ENCODE assay signal across 21 cellular contexts in genomic region chr1:23274134-23274505, GRCh38. TPM values are rescaled to one million over a fixed set of nuclear protein-coding genes. Genes with fewer than 3 reads are reported as not detected.
A peak's percentile ranks its signal among the peaks of the same experiment; 100 is the strongest.
DNase-seq lines count a peak whose midpoint lies in the region; ATAC-seq, FAIRE-seq and TF ChIP-seq lines count a peak whose summit lies in the region.
"Had no signal": no experiment of that assay in that cellular context is flagged by ENCODE, and none has a peak within 500 bp of the region (broad histone marks: within the 10 kb centered on the region; RNA-seq: fewer than 3 reads in every experiment).

No MANE protein-coding gene starts in this region.

- peaks cover 8% of the 10 kb centered on the region for H3K9me1 ChIP-seq in IMR-90 (ENCODE audit: insufficient read depth, low read length)

- H2AFZ ChIP-seq in IMR-90 (replicated peaks; ENCODE audit: low read length, poor library complexity): no peak overlapping the region

- peak overlapping the region; percentile 75 for H3K27ac Mint-ChIP-seq in chondrocyte (ENCODE audit: unreplicated experiment)
- peak overlapping the region; percentile 88 for H3K27ac Mint-ChIP-seq in osteocyte (ENCODE audit: unreplicated experiment)
- H3K27ac Mint-ChIP-seq in activated T-cell treated with anti-CD3 and anti-CD28 coated beads, Interleukin-2, amount 50 U/mL, for 24 hours: no peak overlapping the region
- H3K27ac Mint-ChIP-seq: CD8-positive, alpha-beta T cell had no signal

- H3K36me3 Mint-ChIP-seq in chondrocyte (ENCODE audit: low read depth) (peaks cover 2% of the 10 kb centered on the region), osteocyte (ENCODE audit: unreplicated experiment) (peaks cover 5% of the 10 kb centered on the region)
- peaks cover 3% of the 10 kb centered on the region for H3K36me3 Mint-ChIP-seq in activated T-cell treated with anti-CD3 and anti-CD28 coated beads, Interleukin-2, amount 50 U/mL, for 24 hours (ENCODE audit: low read depth)
- H3K36me3 Mint-ChIP-seq: CD4-positive, CD25-positive, alpha-beta regulatory T cell had no signal

- FAIRE-seq in A549 (lab: Jason Lieb, UNC): no peak
- FAIRE-seq: A204.1, GM12878 had no signal

- H3K56ac ChIP-seq in IMR-90 (ENCODE audit: extremely low read depth, insufficient read depth, low read length): no peak overlapping the region

- TF ChIP-seq POLR2A in A549 (IDR thresholded peaks at IDR 0.05; ENCODE audit: low read length): no peak
- no peak for TF ChIP-seq POLR2A in IMR-90 (IDR thresholded peaks at IDR 0.05; ENCODE audit: low read depth, low read length)

- H3K4me1 Mint-ChIP-seq in chondrocyte (ENCODE audit: low read depth) (peaks cover 41% of the 10 kb centered on the region), osteocyte (ENCODE audit: unreplicated experiment) (peaks cover 26% of the 10 kb centered on the region)
- H3K4me1 Mint-ChIP-seq in activated T-cell treated with anti-CD3 and anti-CD28 coated beads, Interleukin-2, amount 50 U/mL, for 24 hours (ENCODE audit: low read depth): peaks cover 2% of the 10 kb centered on the region
- H3K4me1 Mint-ChIP-seq: H9 had no signal

- H3K79me1 ChIP-seq in IMR-90 (ENCODE audit: low read depth in 1 of 2, low read length in 2 of 2): peaks cover 0 to 12% of the 10 kb centered on the region in 2 experiments; a peak in 2 of 4 replicates

- H3K9me3 ChIP-seq in A549: no peaks in the 10 kb centered on the region
- no peaks in the 10 kb centered on the region for H3K9me3 ChIP-seq in IMR-90 (ENCODE audit: control insufficient read depth, insufficient read depth, low read length)
- H3K9me3 ChIP-seq in SJCRH30 (replicated peaks): no peaks in the 10 kb centered on the region
- H3K9me3 ChIP-seq: Caco-2 had no signal

- peak overlapping the region; percentile 3 for H2BK5ac ChIP-seq in IMR-90 (ENCODE audit: low read depth, low read length, poor library complexity, severe bottlenecking)

- H4K91ac ChIP-seq in IMR-90 (ENCODE audit: insufficient read depth, low read depth, low read length): no peak overlapping the region

- H3K4me3 Mint-ChIP-seq in chondrocyte (ENCODE audit: unreplicated experiment): no peak overlapping the region
- H3K4me3 Mint-ChIP-seq in osteocyte (ENCODE audit: unreplicated experiment): no peak overlapping the region
- H3K4me3 Mint-ChIP-seq in activated T-cell treated with anti-CD3 and anti-CD28 coated beads, Interleukin-2, amount 50 U/mL, for 24 hours: no peak overlapping the region
- H3K4me3 Mint-ChIP-seq: CD4-positive, CD25-positive, alpha-beta regulatory T cell; CD8-positive, alpha-beta T cell; H9; HFFc6 had no signal

- dilution Hi-C loops in IMR-90 (cut with HindIII; ENCODE audit: low sequenced_read_pairs, unreplicated experiment): no loop called here

- no peak overlapping the region for H4K5ac ChIP-seq in IMR-90 (ENCODE audit: low read depth, low read length)

- no peak overlapping the region for H3K14ac ChIP-seq in IMR-90 (replicated peaks; ENCODE audit: low read depth, low read length)

- H3K18ac ChIP-seq in IMR-90 (ENCODE audit: low read depth, low read length): no peak overlapping the region

- DNase-seq in A549 (ENCODE audit: low read depth in 1 of 2, low spot score in 1 of 2): no peak
- DNase-seq in IMR-90: no peak
- DNase-seq in chondrocyte (ENCODE audit: low spot score): no peak
- DNase-seq in osteocyte (ENCODE audit: extremely low spot score, unreplicated experiment): peak; percentile 44
- DNase-seq in activated T-cell treated with anti-CD3 and anti-CD28 coated beads, Interleukin-2, amount 50 U/mL, for 24 hours: no peak
- DNase-seq in SJCRH30: no peak
- no peak for DNase-seq in NCI-H524 (lab: John Stamatoyannopoulos, UW)
- DNase-seq: C1 segment of cervical spinal cord; Caco-2; CD4-positive, CD25-positive, alpha-beta regulatory T cell; CD8-positive, alpha-beta T cell; DMS 273 treated with DMSO at 0.1 percent for 48 hours; DMS79; GDM1; H9 had no signal

- H2BK15ac ChIP-seq in IMR-90 (ENCODE audit: low read depth, low read length): no peak overlapping the region

- no peak for TF ChIP-seq EP300 in A549 (IDR thresholded peaks at IDR 0.05)

- H3K27ac ChIP-seq in A549 (peak overlapping the region; percentile 74 to 83), IMR-90 (ENCODE audit: insufficient read depth, low read length) (no peak overlapping the region), SJCRH30 (no peak overlapping the region)
- H3K27ac ChIP-seq: 22Rv1 had no signal

- no peak overlapping the region for H3K9ac ChIP-seq in IMR-90 (ENCODE audit: low read depth, low read length)

- H2BK20ac ChIP-seq in IMR-90 (ENCODE audit: low read depth, low read length): 0 out of 2 replicates have a peak overlapping the region, but pooled peaks have one; percentile 24

- no TSS peak for BruUV-seq in IMR-90 (replicated peaks; lab: Mats Ljungman, UMichigan)

- no peak for TF ChIP-seq RAD21 in A549 (conservative IDR thresholded peaks at IDR 0.05 in 1 of 2, IDR thresholded peaks at IDR 0.05 in 1 of 2)
- no peak for TF ChIP-seq RAD21 in IMR-90 (IDR thresholded peaks at IDR 0.05; ENCODE audit: low read length)

- H3K36me3 ChIP-seq in IMR-90 (ENCODE audit: control insufficient read depth, insufficient read depth, low read length) (no peaks in the 10 kb centered on the region), SJCRH30 (no peaks in the 10 kb centered on the region)

- H3K4me3 ChIP-seq in A549 (no peak overlapping the region), IMR-90 (ENCODE audit: insufficient read depth, low read depth, low read length) (no peak overlapping the region), SJCRH30 (no peak overlapping the region)
- H3K4me3 ChIP-seq: GM12878 had no signal

- H3K4me1 ChIP-seq in A549 (peaks cover 66% of the 10 kb centered on the region), IMR-90 (ENCODE audit: control insufficient read depth, insufficient read depth, low read length) (no peaks in the 10 kb centered on the region; the same call in 1 of the 2 replicates), SJCRH30 (no peaks in the 10 kb centered on the region)
- H3K4me1 ChIP-seq: Caco-2 had no signal

- H2AK5ac ChIP-seq in IMR-90 (ENCODE audit: low read depth, low read length): peak overlapping the region; percentile 7; the same call in 1 of the 2 replicates

- ATAC-seq in A549 (no peak), IMR-90 (ENCODE audit: low read depth) (no peak), GM18867 (IDR thresholded peaks at IDR 0.05; ENCODE audit: unreplicated experiment) (no peak)
- ATAC-seq: CD8-positive, alpha-beta T cell; GM12878 had no signal

- H4K20me1 ChIP-seq in IMR-90 (ENCODE audit: insufficient read depth, low read length): no peaks in the 10 kb centered on the region

- no peak for TF ChIP-seq CTCF in A549 (IDR thresholded peaks at IDR 0.05)
- TF ChIP-seq CTCF in IMR-90 (conservative IDR thresholded peaks at IDR 0.05; ENCODE audit: low read depth, low read length): no peak
- TF ChIP-seq CTCF in chondrocyte (IDR thresholded peaks at IDR 0.05): no peak
- no peak for TF ChIP-seq CTCF in osteocyte (IDR thresholded peaks at IDR 0.05)

- H3K23ac ChIP-seq in IMR-90 (ENCODE audit: low read depth, low read length): no peak overlapping the region

- CTCF ChIA-PET in A549 (lab: Yijun Ruan, JAX): interaction anchor here (2.0 to 5.6 kb wide), 4 partner anchors 57 to 175 kb away, joined by 4 to 25 read pairs (median 11); partner anchors contain the start of gene HTR1D
- CTCF ChIA-PET in IMR-90 (lab: Yijun Ruan, JAX): no interaction called here

- H3K4me2 ChIP-seq in A549 (peak overlapping the region; percentile 43), IMR-90 (ENCODE audit: low read depth, low read length) (no peak overlapping the region)

- no peak overlapping the region for H4K8ac ChIP-seq in IMR-90 (ENCODE audit: low read depth in 2 of 2, low read length in 2 of 2)

- peak overlapping the region; percentile 40 for H3K4ac ChIP-seq in IMR-90 (ENCODE audit: low read depth, low read length)

- H2BK120ac ChIP-seq in IMR-90 (ENCODE audit: low read depth, low read length): peak overlapping the region; percentile 51; the same call in 1 of the 2 replicates

- H3K27me3 ChIP-seq in IMR-90 (ENCODE audit: control insufficient read depth, insufficient read depth, low read length) (no peaks in the 10 kb centered on the region), SJCRH30 (no peaks in the 10 kb centered on the region)

- POLR2A ChIA-PET in A549 (lab: Yijun Ruan, JAX): no interaction called here
- POLR2A ChIA-PET in IMR-90 (lab: Charles Lee; ENCODE audit: unreplicated experiment): no interaction called here

- in situ Hi-C loops in IMR-90 (cut with MboI; ENCODE audit: low sequenced_read_pairs): no loop called here

- H3K9me3 Mint-ChIP-seq in chondrocyte (ENCODE audit: low read depth) (no peaks in the 10 kb centered on the region), osteocyte (ENCODE audit: unreplicated experiment) (no peaks in the 10 kb centered on the region)
- H3K9me3 Mint-ChIP-seq in activated T-cell treated with anti-CD3 and anti-CD28 coated beads, Interleukin-2, amount 50 U/mL, for 24 hours: no peaks in the 10 kb centered on the region
- H3K9me3 Mint-ChIP-seq: CD4-positive, CD25-positive, alpha-beta regulatory T cell; CD8-positive, alpha-beta T cell; HFFc6 had no signal

- intact Hi-C loops in IMR-90 (cut with micrococcal nuclease): loop anchor here (5.0 kb wide), 2 partner anchors 77 to 172 kb away; no protein-coding TSS in a partner anchor

- H3K27me3 Mint-ChIP-seq in chondrocyte (ENCODE audit: low read depth) (no peaks in the 10 kb centered on the region), osteocyte (ENCODE audit: unreplicated experiment) (no peaks in the 10 kb centered on the region)
- H3K27me3 Mint-ChIP-seq in activated T-cell treated with anti-CD3 and anti-CD28 coated beads, Interleukin-2, amount 50 U/mL, for 24 hours: peaks cover 47% of the 10 kb centered on the region

- no peak overlapping the region for H2AK9ac ChIP-seq in IMR-90 (replicated peaks; ENCODE audit: low read depth, low read length, poor library complexity)

- 90% methylated on average over 4 of the region's 4 CpGs for WGBS in A549 (ENCODE audit: missing lambda C conversion rate)
- no CpG with 5 or more reads among the region's 4 CpGs for WGBS in IMR-90 (ENCODE audit: extremely low coverage in 2 of 2, insufficient read length in 1 of 2), 2 experiments

TF ChIP-seq in IMR-90, 13 proteins besides CTCF, POLR2A, EP300 and RAD21 (continues in another document):
- TF ChIP-seq SMC3 (IDR thresholded peaks at IDR 0.05; ENCODE audit: low read depth, low read length) (no peak), BHLHE40 (IDR thresholded peaks at IDR 0.05; ENCODE audit: low read depth, low read length) (no peak), MAFK (IDR thresholded peaks at IDR 0.05; ENCODE audit: low read depth, low read length) (no peak)

RNA-seq across cellular contexts. Expression of gene HTR1D, which starts 56.8 kb away (rescaled TPM):
- polyA plus RNA-seq in A549 (2011; rRNA removed): 8.5 and 11.2 TPM in 2 replicates
- polyA plus RNA-seq in A549 (2012; cell fraction: cytosol; rRNA removed): 7.0 and 9.9 TPM in 2 replicates
- 7.2 TPM in 2 replicates for polyA plus RNA-seq in A549 (2012; cell fraction: nucleus; rRNA removed)
- polyA plus RNA-seq in A549 (2017; fragmentation: RNase III; extraction: RNeasy Plus Mini Kit Qiagen cat#74134 plus additional on column Dnase treatment): 7.5 to 11.4 TPM (median 9.4 TPM) in 3 replicates
- 11.4 and 11.6 TPM in 2 replicates for polyA minus RNA-seq in A549 (2011; rRNA and poly(A)+ RNA removed)
- under 0.01 and 0.18 TPM in 2 replicates for total RNA-seq in IMR-90 (2012; rRNA removed)
- polyA plus RNA-seq in IMR-90 (2012; rRNA removed): 0.03 and 0.06 TPM in 2 replicates
- polyA plus RNA-seq in IMR-90 (2012; cell fraction: cytosol; rRNA removed): 0.04 TPM in 1 of 2 replicates, not detected in the other
- 0.10 and 0.13 TPM in 2 replicates for polyA plus RNA-seq in IMR-90 (2012; cell fraction: nucleus; rRNA removed; ENCODE audit: low replicate concordance)
- total RNA-seq in chondrocyte: 2.1 to 3.7 TPM (median 2.3 TPM) in 3 replicates
- 1.2 and 1.6 TPM in 2 replicates for total RNA-seq in osteocyte
- total RNA-seq in SJCRH30 (2014; rRNA removed; shearing (Covaris generic)): not detected in 2 replicates
- total RNA-seq: CD4-positive, CD25-positive, alpha-beta regulatory T cell; CD8-positive, alpha-beta T cell; GM12878; H4 had no signal
- polyA plus RNA-seq: CD4-positive, CD25-positive, alpha-beta regulatory T cell had no signal

Comparison
In these comparisons a context has a peak if more than half of its experiments do, and no peak if none do; other contexts are left out.
1. H3K27ac ChIP-seq: peak in A549 (2 of 2); none in IMR-90 (single experiment) and SJCRH30 (single experiment).